In genomic region chr1:41240806-41241747, GRCh38 we compare ENCODE assay signal across 1 cellular context.
A peak's percentile ranks its signal among the peaks of the same experiment; 100 is the strongest.
TF ChIP-seq lines count a peak whose summit lies in the region.

No MANE protein-coding gene starts in this region.

TF ChIP-seq in WTC11, 78 proteins besides CTCF, POLR2A, EP300 and RAD21 (continued from another document):
- TF ChIP-seq E2F1 (CRISPR knock-in tag; IDR thresholded peaks at IDR 0.05) (no peak), USF2 (CRISPR knock-in tag; IDR thresholded peaks at IDR 0.05) (peak; percentile 77), ERG (CRISPR knock-in tag; IDR thresholded peaks at IDR 0.05) (no peak), FOXP4 (CRISPR knock-in tag; IDR thresholded peaks at IDR 0.05) (peak; percentile 65; the same call in 1 of the 2 replicates)
TF ChIP-seq in WTC11: peak in this region for 16.
